Comparison of ENCODE assay signal across 8 cellular contexts in genomic region chr16:2911580-2912329, GRCh38. TPM values are rescaled to one million over a fixed set of nuclear protein-coding genes. Genes with fewer than 3 reads are reported as not detected.
DNase-seq lines count a peak whose midpoint lies in the region; ATAC-seq and TF ChIP-seq lines count a peak whose summit lies in the region.

TSS of gene FLYWCH1 (plus strand) at chr16:2911931. CDS start at chr16:2929686, 17,755 bp downstream.

- no peak for TF ChIP-seq EP300 in suprapubic skin (IDR thresholded peaks at IDR 0.05)

- H3K36me3 ChIP-seq in suprapubic skin: peaks cover 10% of the 10 kb centered on the region

- no peaks in the 10 kb centered on the region for H3K27me3 ChIP-seq in suprapubic skin

- H3K36me3 Mint-ChIP-seq in activated naive CD4-positive, alpha-beta T cell treated with anti-CD3 and anti-CD28 coated beads, Interleukin-2, amount 50 U/mL, for 72 hours: peaks cover 9 to 13% of the 10 kb centered on the region in 2 donors

- peak; percentile 93 for ATAC-seq in HG02642 (IDR thresholded peaks at IDR 0.05; ENCODE audit: poor library complexity, unreplicated experiment)
- ATAC-seq in activated naive CD4-positive, alpha-beta T cell treated with anti-CD3 and anti-CD28 coated beads, Interleukin-2, amount 50 U/mL, for 72 hours: peak; percentile 96 to 97

- peaks cover 39% of the 10 kb centered on the region for H3K4me1 ChIP-seq in suprapubic skin

- no peaks in the 10 kb centered on the region for H3K9me3 Mint-ChIP-seq in activated naive CD4-positive, alpha-beta T cell treated with anti-CD3 and anti-CD28 coated beads, Interleukin-2, amount 50 U/mL, for 72 hours

- peak in 1 of 2 donors; percentile 34 for TF ChIP-seq POLR2A in suprapubic skin (IDR thresholded peaks at IDR 0.05)

- peak; percentile 97 for DNase-seq in GM10266 (ENCODE audit: extremely low spot score)
- peak; percentile 88 for DNase-seq in NCI-H1105 (lab: John Stamatoyannopoulos, UW)
- peak; percentile 95 for DNase-seq in SKM-1 (lab: John Stamatoyannopoulos, UW; ENCODE audit: unreplicated experiment)
- DNase-seq in activated naive CD4-positive, alpha-beta T cell treated with anti-CD3 and anti-CD28 coated beads, Interleukin-2, amount 50 U/mL, for 72 hours (ENCODE audit: low spot score in 2 of 2): peak; percentile 98 to 99
- peak; percentile 97 for DNase-seq in globus pallidus (ENCODE audit: low spot score)
- DNase-seq in occipital lobe (lab: John Stamatoyannopoulos, UW): peak; percentile 96
- DNase-seq in suprapubic skin (ENCODE audit: low spot score in 2 of 2): peak; percentile 99

- WGBS in suprapubic skin: 0% methylated on average over 28 of the region's 87 CpGs

- peak within 1 kb of the TSS; percentile 79 to 81 for H3K27ac Mint-ChIP-seq in activated naive CD4-positive, alpha-beta T cell treated with anti-CD3 and anti-CD28 coated beads, Interleukin-2, amount 50 U/mL, for 72 hours

- peak within 1 kb of the TSS; percentile 92 for H3K27ac ChIP-seq in suprapubic skin

- TF ChIP-seq CTCF in GM10266 (IDR thresholded peaks at IDR 0.05; ENCODE audit: control insufficient read depth, insufficient read depth, low read depth, missing control alignments) (no peak), suprapubic skin (IDR thresholded peaks at IDR 0.05) (no peak)

- no peaks in the 10 kb centered on the region for H3K9me3 ChIP-seq in suprapubic skin

- peak within 1 kb of the TSS; percentile 95 for H3K4me3 ChIP-seq in suprapubic skin

RNA-seq across cellular contexts. Expression of gene FLYWCH1, which starts in this region (rescaled TPM):
- total RNA-seq in activated naive CD4-positive, alpha-beta T cell treated with anti-CD3 and anti-CD28 coated beads, Interleukin-2, amount 50 U/mL, for 72 hours: 10 to 100 TPM; 28.8 to 55.4 TPM
- total RNA-seq in occipital lobe: 20.7 TPM
- total RNA-seq in suprapubic skin: 10 to 100 TPM; 32.7 to 81.8 (median 52.1) TPM

Comparison
In these comparisons a context has a peak if more than half of its experiments do, and no peak if none do; other contexts are left out.
1. Peak in every context shown above with its lines: DNase-seq, ATAC-seq, H3K4me3 ChIP-seq and H3K27ac ChIP-seq.